ENCODE assay signal across 7 cellular contexts in genomic region chr18:72868666-72869661, GRCh38.
DNase-seq lines count a peak whose midpoint lies in the region; ATAC-seq, FAIRE-seq and TF ChIP-seq lines count a peak whose summit lies in the region.

No MANE protein-coding gene starts in this region.

- peaks cover 21% of the 10 kb centered on the region for H3K27me3 Mint-ChIP-seq in stimulated activated memory B cell treated with anti-CD40 and anti-IgM and Interleukin-4, amounts not matched to agents 10 μg/mL and 1 μg/mL and 100 μg/mL, for 72 hours

- peaks cover 15% of the 10 kb centered on the region for H3K4me1 Mint-ChIP-seq in stimulated activated memory B cell treated with anti-CD40 and anti-IgM and Interleukin-4, amounts not matched to agents 10 μg/mL and 1 μg/mL and 100 μg/mL, for 72 hours

- peak overlapping the region; percentile 44 for H3K27ac Mint-ChIP-seq in stimulated activated memory B cell treated with anti-CD40 and anti-IgM and Interleukin-4, amounts not matched to agents 10 μg/mL and 1 μg/mL and 100 μg/mL, for 72 hours

- H3K36me3 Mint-ChIP-seq in stimulated activated memory B cell treated with anti-CD40 and anti-IgM and Interleukin-4, amounts not matched to agents 10 μg/mL and 1 μg/mL and 100 μg/mL, for 72 hours: no peaks in the 10 kb centered on the region

- DNase-seq in NCI-H510A (lab: John Stamatoyannopoulos, UW) (peak; percentile 21), foreskin fibroblast (peak in 1 of 2 donors; percentile 42), RCC 7860 (ENCODE audit: low spot score) (no peak), HUDEP-2 (lab: John Stamatoyannopoulos, UW; ENCODE audit: unreplicated experiment in 76 of 76) (no peak)
- no peak for DNase-seq in stimulated activated CD4-positive, alpha-beta T cell treated with anti-CD3 and anti-CD28 coated beads, Interleukin-4, amount 100 ng/mL, for 4 hours

- peak overlapping the region; percentile 60 for H3K4me3 Mint-ChIP-seq in stimulated activated memory B cell treated with anti-CD40 and anti-IgM and Interleukin-4, amounts not matched to agents 10 μg/mL and 1 μg/mL and 100 μg/mL, for 72 hours

- TF ChIP-seq CTCF in foreskin fibroblast (IDR thresholded peaks at IDR 0.05; ENCODE audit: low read depth, low read length): no peak

- FAIRE-seq in RCC 7860 (lab: Jason Lieb, UNC): no peak

- peak overlapping the region; percentile 42 to 46 for H3K4me3 ChIP-seq in foreskin fibroblast (ENCODE audit: low read depth in 1 of 2, low read length in 2 of 2)

- H3K9me3 Mint-ChIP-seq in stimulated activated memory B cell treated with anti-CD40 and anti-IgM and Interleukin-4, amounts not matched to agents 10 μg/mL and 1 μg/mL and 100 μg/mL, for 72 hours: no peaks in the 10 kb centered on the region

- ATAC-seq in GM18502 (IDR thresholded peaks at IDR 0.05; ENCODE audit: poor library complexity, unreplicated experiment): peak; percentile 31
- peak; percentile 31 for ATAC-seq in stimulated activated memory B cell treated with anti-CD40 and anti-IgM and Interleukin-4, amounts not matched to agents 10 μg/mL and 1 μg/mL and 100 μg/mL, for 72 hours
